Comparison of ENCODE assay signal across 8 cellular contexts in genomic region chr19:35641515-35642151, GRCh38. TPM values are rescaled to one million over a fixed set of nuclear protein-coding genes. Genes with fewer than 3 reads are reported as not detected.
DNase-seq lines count a peak whose midpoint lies in the region; ATAC-seq and TF ChIP-seq lines count a peak whose summit lies in the region.

Gene ETV2, plus strand, starts transcription at chr19:35641745. Its CDS starts 716 bp downstream, at chr19:35642461.

- WGBS in hepatocyte (ENCODE audit: low lambda C conversion rate, missing lambda C conversion rate) = 40% methylated on average over 21 of the region's 28 CpGs

- TF ChIP-seq CTCF in hepatocyte (IDR thresholded peaks at IDR 0.05; ENCODE audit: poor library complexity) = no peak

- no peaks in the 10 kb centered on the region for H3K9me3 Mint-ChIP-seq in stimulated activated naive CD8-positive, alpha-beta T cell treated with anti-CD3 and anti-CD28 coated beads, Interleukin-15, amount 100 ng/mL, for 72 hours

- H3K27me3 ChIP-seq in hepatocyte = no peaks in the 10 kb centered on the region

- H3K4me1 Mint-ChIP-seq in stimulated activated naive CD8-positive, alpha-beta T cell treated with anti-CD3 and anti-CD28 coated beads, Interleukin-15, amount 100 ng/mL, for 72 hours = peaks cover 44% of the 10 kb centered on the region

- H3K9me3 ChIP-seq in hepatocyte (ENCODE audit: low read depth) = no peaks in the 10 kb centered on the region

- no peak within 1 kb of the TSS for H3K27ac ChIP-seq in hepatocyte

- H3K4me2 ChIP-seq in hepatocyte = peak within 1 kb of the TSS; percentile 94

- H3K4me3 ChIP-seq in hepatocyte = no peak within 1 kb of the TSS

- no peaks in the 10 kb centered on the region for H3K9me2 ChIP-seq in hepatocyte (replicated peaks; ENCODE audit: insufficient read depth)

- DNase-seq in activated gamma-delta T cell treated with Interleukin-2 at 50 U/mL for 16 hours (peak; percentile 46), activated gamma-delta T cell (lab: John Stamatoyannopoulos, UW) (no peak), activated T-cell treated with anti-CD3 and anti-CD28 coated beads for 24 hours (ENCODE audit: low read depth) (peak; percentile 22), hepatocyte (ENCODE audit: low spot score) (no peak), NCI-H1930 (lab: John Stamatoyannopoulos, UW) (no peak), NCI-H1105 (lab: John Stamatoyannopoulos, UW) (no peak)
- peak; percentile 24 to 55 for DNase-seq in stimulated activated naive CD8-positive, alpha-beta T cell treated with anti-CD3 and anti-CD28 coated beads, Interleukin-15, amount 100 ng/mL, for 72 hours

- no peaks in the 10 kb centered on the region for H3K27me3 Mint-ChIP-seq in stimulated activated naive CD8-positive, alpha-beta T cell treated with anti-CD3 and anti-CD28 coated beads, Interleukin-15, amount 100 ng/mL, for 72 hours

- peak within 1 kb of the TSS; percentile 85 to 89 for H3K4me3 Mint-ChIP-seq in stimulated activated naive CD8-positive, alpha-beta T cell treated with anti-CD3 and anti-CD28 coated beads, Interleukin-15, amount 100 ng/mL, for 72 hours

- peak within 1 kb of the TSS; percentile 57 to 86 for H3K27ac Mint-ChIP-seq in stimulated activated naive CD8-positive, alpha-beta T cell treated with anti-CD3 and anti-CD28 coated beads, Interleukin-15, amount 100 ng/mL, for 72 hours

- ATAC-seq in stimulated activated naive CD8-positive, alpha-beta T cell treated with anti-CD3 and anti-CD28 coated beads, Interleukin-15, amount 100 ng/mL, for 72 hours = no peak
- no peak for ATAC-seq in HG02852 (IDR thresholded peaks at IDR 0.05; ENCODE audit: unreplicated experiment)

- H3K4me1 ChIP-seq in hepatocyte (ENCODE audit: insufficient read depth) = peaks cover 12% of the 10 kb centered on the region

- H3K36me3 ChIP-seq in hepatocyte (replicated peaks; ENCODE audit: insufficient read depth, low read depth) = no peaks in the 10 kb centered on the region

- no peaks in the 10 kb centered on the region for H3K79me2 ChIP-seq in hepatocyte

- no peak within 1 kb of the TSS for H2AFZ ChIP-seq in hepatocyte

- no peaks in the 10 kb centered on the region for H4K20me1 ChIP-seq in hepatocyte (ENCODE audit: insufficient read depth, poor library complexity, severe bottlenecking)

RNA-seq across cellular contexts. Expression of gene ETV2, which starts in this region (rescaled TPM):
- total RNA-seq in hepatocyte = 1.0 and 1.4 TPM in 2 replicates
- polyA plus RNA-seq in hepatocyte = 0.79 and 3.5 TPM in 2 replicates

Comparison
In these comparisons a context has a peak if more than half of its experiments do, and no peak if none do; other contexts are left out.
1. DNase-seq: peak in activated gamma-delta T cell treated with Interleukin-2 at 50 U/mL for 16 hours (single experiment), activated T-cell treated with anti-CD3 and anti-CD28 coated beads for 24 hours (single experiment) and stimulated activated naive CD8-positive, alpha-beta T cell treated with anti-CD3 and anti-CD28 coated beads, Interleukin-15, amount 100 ng/mL, for 72 hours (2 of 2); none in activated gamma-delta T cell (single experiment), hepatocyte (single experiment), NCI-H1930 (0 of 2) and NCI-H1105 (single experiment).